ENCODE assay signal across 27 cellular contexts in genomic region chr6:154535146-154535545, GRCh38. TPM values are rescaled to one million over a fixed set of nuclear protein-coding genes. Genes with fewer than 3 reads are reported as not detected.
"Had no signal": no experiment of that assay in that cellular context is flagged by ENCODE, and none has a peak within 500 bp of the region (broad histone marks: within the 10 kb centered on the region; RNA-seq: fewer than 3 reads in every experiment).

No MANE protein-coding gene starts in this region.

- ATAC-seq: left colon; left lung; lower lobe of right lung; naive thymus-derived CD8-positive, alpha-beta T cell; pancreas; right cardiac atrium; sciatic nerve; stimulated activated memory B cell treated with anti-CD40 and anti-IgM and Interleukin-4, amounts not matched to agents 10 μg/mL and 1 μg/mL and 100 μg/mL, for 72 hours; stimulated activated naive CD8-positive, alpha-beta T cell treated with anti-CD3 and anti-CD28 coated beads, Interleukin-15, amount 100 ng/mL, for 72 hours had no signal

- H3K4me1 ChIP-seq: left lung, lower lobe of right lung, prostate gland, tibial nerve, vagina had no signal

- DNase-seq: hippocampal formation; kidney; left colon; left lung; lower lobe of right lung; mammary epithelial cell; mesenchymal stem cell; naive thymus-derived CD8-positive, alpha-beta T cell; nucleus accumbens; pancreas; posterior cingulate gyrus; retina; right cardiac atrium; stimulated activated CD4-positive, alpha-beta T cell treated with anti-CD3 and anti-CD28 coated beads, Interleukin-1b, Interleukin-23, amount 100 ng/mL, for 48 hours; stimulated activated CD4-positive, alpha-beta T cell treated with anti-CD3 and anti-CD28 coated beads, Interleukin-2, amount 100 ng/mL, for 48 hours; stimulated activated CD4-positive, alpha-beta T cell treated with anti-CD3 and anti-CD28 coated beads, Interleukin-4, amount 100 ng/mL, for 4 hours; stimulated activated CD8-positive, alpha-beta memory T cell treated with anti-CD3 and anti-CD28 coated beads, Interleukin-4, amount 100 ng/mL, for 48 hours; stimulated activated naive CD4-positive, alpha-beta T cell treated with Interleukin-2 at 50 U/mL for 16 hours; stimulated activated naive CD8-positive, alpha-beta T cell treated with anti-CD3 and anti-CD28 coated beads, Interleukin-15, amount 100 ng/mL, for 72 hours; substantia nigra had no signal

- H3K9me3 ChIP-seq: left lung, lower lobe of right lung, pancreas, prostate gland, tibial nerve, vagina had no signal

- FAIRE-seq: islet of Langerhans, kidney, pancreas had no signal

- H3K27ac ChIP-seq: left lung, lower lobe of right lung, pancreas, prostate gland, skin epidermis, tibial nerve, vagina had no signal

- H3K27me3 ChIP-seq: left lung, pancreas, tibial nerve, vagina had no signal

- H3K4me3 ChIP-seq: left lung, lower lobe of right lung, pancreas, prostate gland, skin epidermis, tibial nerve, vagina had no signal

- H3K36me3 ChIP-seq: left lung, lower lobe of right lung, pancreas, prostate gland, tibial nerve, vagina had no signal

RNA-seq across cellular contexts. Expression of gene CNKSR3, which starts 24.7 kb away (rescaled TPM):
- total RNA-seq: naive thymus-derived CD8-positive, alpha-beta T cell had no signal
